1 cellular context compared by ENCODE assay signal in genomic region chr1:43282220-43283195, GRCh38.
A peak's percentile ranks its signal among the peaks of the same experiment; 100 is the strongest.
TF ChIP-seq lines count a peak whose summit lies in the region.

No MANE protein-coding gene starts in this region.

TF ChIP-seq in HepG2, 621 proteins besides CTCF, POLR2A, EP300 and RAD21 (continued from another document and continues in another):
- TF ChIP-seq TRAFD1 (CRISPR knock-in tag; IDR thresholded peaks at IDR 0.05; ENCODE audit: borderline replicate concordance) (no peak), HOXA5 (CRISPR knock-in tag; IDR thresholded peaks at IDR 0.05) (no peak), ZNF121 (CRISPR knock-in tag; IDR thresholded peaks at IDR 0.05) (peak; percentile 53; the same call in 1 of the 2 replicates), ZNF710 (CRISPR knock-in tag; IDR thresholded peaks at IDR 0.05; ENCODE audit: borderline replicate concordance) (peak; percentile 64; the same call in 1 of the 2 replicates), PLSCR1 (CRISPR knock-in tag; IDR thresholded peaks at IDR 0.05; ENCODE audit: borderline replicate concordance) (no peak), HMG20A (CRISPR knock-in tag; IDR thresholded peaks at IDR 0.05; ENCODE audit: borderline replicate concordance) (peak; percentile 87), ZNF567 (CRISPR knock-in tag; IDR thresholded peaks at IDR 0.05; ENCODE audit: borderline replicate concordance) (no peak), CHD4 (IDR thresholded peaks at IDR 0.05; ENCODE audit: borderline replicate concordance, low read length) (peak; percentile 37; the same call in 1 of the 2 replicates), ZFY (CRISPR knock-in tag; IDR thresholded peaks at IDR 0.05) (peak; percentile 57; the same call in 1 of the 2 replicates), PHB2 (IDR thresholded peaks at IDR 0.05; ENCODE audit: partially characterized antibody) (no peak), SP5 (CRISPR knock-in tag; IDR thresholded peaks at IDR 0.05; ENCODE audit: borderline replicate concordance, low read depth) (peak; percentile 40; the same call in 1 of the 2 replicates), ZNF616 (CRISPR knock-in tag; IDR thresholded peaks at IDR 0.05; ENCODE audit: low read depth) (no peak), ASH2L (IDR thresholded peaks at IDR 0.05; ENCODE audit: insufficient read length, low read depth, low read length) (no peak), MIER3 (CRISPR knock-in tag; IDR thresholded peaks at IDR 0.05; ENCODE audit: borderline replicate concordance) (peak; percentile 86; the same call in 1 of the 2 replicates), ATRX (CRISPR knock-in tag; IDR thresholded peaks at IDR 0.05; ENCODE audit: borderline replicate concordance) (no peak), FOXC1 (CRISPR knock-in tag; IDR thresholded peaks at IDR 0.05; ENCODE audit: borderline replicate concordance) (0 out of 2 replicates have a peak, but pooled peaks have one; percentile 54), KDM6A (CRISPR knock-in tag; IDR thresholded peaks at IDR 0.05; ENCODE audit: low read depth) (peak; percentile 63), HOMEZ (CRISPR knock-in tag; IDR thresholded peaks at IDR 0.05; ENCODE audit: low read depth) (peak; percentile 54; the same call in 1 of the 2 replicates), HNRNPLL (IDR thresholded peaks at IDR 0.05; ENCODE audit: low read depth, low read length, poor library complexity, severe bottlenecking) (no peak), ZNF788 (CRISPR knock-in tag; IDR thresholded peaks at IDR 0.05; ENCODE audit: borderline replicate concordance) (no peak), ETV5 (CRISPR knock-in tag; IDR thresholded peaks at IDR 0.05; ENCODE audit: borderline replicate concordance) (peak; percentile 15; the same call in 1 of the 2 replicates), NCOR1 (IDR thresholded peaks at IDR 0.05; ENCODE audit: borderline replicate concordance, low read length) (peak; percentile 44; the same call in 1 of the 2 replicates), POGK (CRISPR knock-in tag; conservative IDR thresholded peaks at IDR 0.05) (no peak), ZZZ3 (CRISPR knock-in tag; IDR thresholded peaks at IDR 0.05; ENCODE audit: borderline replicate concordance) (no peak), RXRA (CRISPR knock-in tag; IDR thresholded peaks at IDR 0.05) (peak; percentile 87; the same call in 1 of the 2 replicates), ZFX (CRISPR knock-in tag; IDR thresholded peaks at IDR 0.05; ENCODE audit: low read depth) (peak; percentile 70; the same call in 1 of the 2 replicates), ZFP36L2 (CRISPR knock-in tag; IDR thresholded peaks at IDR 0.05) (no peak), KMT2B (CRISPR knock-in tag; IDR thresholded peaks at IDR 0.05) (no peak), FOXO1 (CRISPR knock-in tag; IDR thresholded peaks at IDR 0.05) (peak; percentile 70; the same call in 1 of the 2 replicates), TOPORS (CRISPR knock-in tag; IDR thresholded peaks at IDR 0.05) (no peak), KDM3A (CRISPR knock-in tag; IDR thresholded peaks at IDR 0.05; ENCODE audit: low read depth) (no peak), ZNF263 (CRISPR knock-in tag; IDR thresholded peaks at IDR 0.05) (peak; percentile 20; the same call in 1 of the 2 replicates), ZBTB42 (CRISPR knock-in tag; IDR thresholded peaks at IDR 0.05) (no peak), SKI (IDR thresholded peaks at IDR 0.05; ENCODE audit: partially characterized antibody) (peak; percentile 44), NR2F1 (CRISPR knock-in tag; IDR thresholded peaks at IDR 0.05) (peak; percentile 15 to 75; a peak in 2 of 4 replicates), ZNF335 (CRISPR knock-in tag; IDR thresholded peaks at IDR 0.05) (0 out of 2 replicates have a peak, but pooled peaks have one; percentile 38), GABPA (IDR thresholded peaks at IDR 0.05; ENCODE audit: low read depth, low read length) (no peak), GABPA (CRISPR knock-in tag; IDR thresholded peaks at IDR 0.05; ENCODE audit: low read depth) (0 out of 2 replicates have a peak, but pooled peaks have one; percentile 9), ZBTB33 (CRISPR knock-in tag; IDR thresholded peaks at IDR 0.05) (0 out of 2 replicates have a peak, but pooled peaks have one; percentile 17), ZNF44 (CRISPR knock-in tag; IDR thresholded peaks at IDR 0.05) (no peak), PITX1 (CRISPR knock-in tag; IDR thresholded peaks at IDR 0.05) (peak; percentile 83; the same call in 1 of the 2 replicates), ZNF569 (CRISPR knock-in tag; IDR thresholded peaks at IDR 0.05; ENCODE audit: borderline replicate concordance) (no peak), ZNF331 (CRISPR knock-in tag; IDR thresholded peaks at IDR 0.05) (peak; percentile 82), CREB1 (IDR thresholded peaks at IDR 0.05) (no peak), CREB1 (CRISPR knock-in tag; IDR thresholded peaks at IDR 0.05) (0 out of 2 replicates have a peak, but pooled peaks have one; percentile 22), ZBTB25 (CRISPR knock-in tag; IDR thresholded peaks at IDR 0.05) (no peak), PATZ1 (CRISPR knock-in tag; IDR thresholded peaks at IDR 0.05) (peak; percentile 77), AHR (CRISPR knock-in tag; IDR thresholded peaks at IDR 0.05) (no peak), ZNF563 (CRISPR knock-in tag; IDR thresholded peaks at IDR 0.05) (no peak), RARG (CRISPR knock-in tag; IDR thresholded peaks at IDR 0.05; ENCODE audit: low read depth) (no peak), POLR2AphosphoS2 (IDR thresholded peaks at IDR 0.05; ENCODE audit: low read depth, low read length) (no peak), SIX4 (CRISPR knock-in tag; IDR thresholded peaks at IDR 0.05) (peak; percentile 52; the same call in 1 of the 2 replicates), ZBTB43 (CRISPR knock-in tag; conservative IDR thresholded peaks at IDR 0.05) (no peak), ZBTB3 (CRISPR knock-in tag; IDR thresholded peaks at IDR 0.05; ENCODE audit: borderline replicate concordance, low read depth) (no peak), SNAPC2 (CRISPR knock-in tag; IDR thresholded peaks at IDR 0.05) (no peak), ZNF326 (CRISPR knock-in tag; IDR thresholded peaks at IDR 0.05; ENCODE audit: borderline replicate concordance) (no peak), DPF2 (CRISPR knock-in tag; IDR thresholded peaks at IDR 0.05; ENCODE audit: borderline replicate concordance, low read depth) (peak; percentile 48; the same call in 1 of the 2 replicates), TGIF2 (CRISPR knock-in tag; IDR thresholded peaks at IDR 0.05) (peak; percentile 57; the same call in 1 of the 2 replicates), ZNF383 (CRISPR knock-in tag; IDR thresholded peaks at IDR 0.05; ENCODE audit: borderline replicate concordance) (no peak), TCF7 (IDR thresholded peaks at IDR 0.05; ENCODE audit: low read depth) (peak; percentile 53)
